ENCODE assay signal across 22 cellular contexts in genomic region chr4:15917297-15917696, GRCh38. TPM values are rescaled to one million over a fixed set of nuclear protein-coding genes. Genes with fewer than 3 reads are reported as not detected.
DNase-seq lines count a peak whose midpoint lies in the region; TF ChIP-seq lines count a peak whose summit lies in the region.
"Had no signal": no experiment of that assay in that cellular context is flagged by ENCODE, and none has a peak within 500 bp of the region (broad histone marks: within the 10 kb centered on the region; RNA-seq: fewer than 3 reads in every experiment).

No MANE protein-coding gene starts in this region.

- 75 to 81% methylated on average over 2 of the region's 2 CpGs for WGBS in GM23248 (ENCODE audit: low coverage in 1 of 2, low lambda C conversion rate in 2 of 2, missing lambda C conversion rate in 2 of 2), 2 experiments

- in situ Hi-C loops in GM23248 (cut with MboI): no loop called here

- peaks cover 37% of the 10 kb centered on the region for H3K4me1 ChIP-seq in GM23248 (ENCODE audit: insufficient read depth)

- H3K9ac ChIP-seq in GM23248: no peak overlapping the region

- no peaks in the 10 kb centered on the region for H3K9me3 ChIP-seq in GM23248 (ENCODE audit: low read depth)
- H3K9me3 ChIP-seq: MG63, SJSA1 had no signal

- H4K20me1 ChIP-seq in GM23248 (ENCODE audit: insufficient read depth): no peaks in the 10 kb centered on the region

- H3K27me3 ChIP-seq in GM23248 (replicated peaks; ENCODE audit: insufficient read depth): no peaks in the 10 kb centered on the region
- H3K27me3 ChIP-seq: MG63, SJSA1 had no signal

- no peaks in the 10 kb centered on the region for H3K9me2 ChIP-seq in GM23248 (ENCODE audit: insufficient read depth)

- peak; percentile 10 for DNase-seq in AG09309 (ENCODE audit: low read depth)
- DNase-seq in GM23248: peak; percentile 58
- peak; percentile 51 for DNase-seq in epidermal melanocyte (ENCODE audit: insufficient read length, low spot score)
- peak; percentile 51 to 80 for DNase-seq in foreskin fibroblast
- no peak for DNase-seq in NCI-H82 (lab: John Stamatoyannopoulos, UW)
- no peak for DNase-seq in activated CD4-positive, alpha-beta T cell treated with anti-CD3 and anti-CD28 coated beads, Interleukin-2, amount 50 U/mL, for 1 hour
- DNase-seq in anterior cingulate cortex (lab: John Stamatoyannopoulos, UW): no peak
- no peak for DNase-seq in NCI-H2029 treated with DMSO at 0.1 percent for 48 hours (lab: John Stamatoyannopoulos, UW)
- DNase-seq: DMS79 treated with DMSO at 0.1 percent for 48 hours, H9, Karpas-422, MG63, NCI-H1048, NCI-H1436, NCI-H2029, NCI-H774, OCI-M1, RPMI8226 had no signal

- TF ChIP-seq CTCF in AG09309 (IDR thresholded peaks at IDR 0.05; ENCODE audit: control insufficient read depth, insufficient read depth, low read depth, low read length, missing control alignments) (no peak), foreskin fibroblast (IDR thresholded peaks at IDR 0.05; ENCODE audit: low read depth, low read length) (no peak)

- no peak overlapping the region for H3K4me2 ChIP-seq in GM23248 (ENCODE audit: unreplicated experiment)

- H3K27ac ChIP-seq in GM23248: no peak overlapping the region
- H3K27ac ChIP-seq: C4-2B, SJSA1 had no signal

- no peak overlapping the region for H3K4me3 ChIP-seq in AG09309 (ENCODE audit: control insufficient read depth, low read depth, low read length)
- H3K4me3 ChIP-seq in GM23248: no peak overlapping the region
- H3K4me3 ChIP-seq in foreskin fibroblast (ENCODE audit: low read depth in 1 of 2, low read length in 2 of 2): no peak overlapping the region
- H3K4me3 ChIP-seq: MG63, SJSA1 had no signal

- H2AFZ ChIP-seq in GM23248: no peak overlapping the region

- peaks cover 34% of the 10 kb centered on the region for H3F3A ChIP-seq in GM23248 (ENCODE audit: insufficient read depth)

- H3K36me3 ChIP-seq in GM23248 (ENCODE audit: low read depth): no peaks in the 10 kb centered on the region
- H3K36me3 ChIP-seq: MG63, SJSA1 had no signal

- H3K79me2 ChIP-seq in GM23248 (ENCODE audit: insufficient read depth): no peaks in the 10 kb centered on the region

RNA-seq across cellular contexts. Expression of gene FGFBP1, which starts 21.2 kb away (rescaled TPM):
- total RNA-seq in GM23248 (2014; rRNA removed; shearing (Covaris generic)): not detected in 2 replicates
- polyA plus RNA-seq in GM23248 (2016; fragmentation: Nextera tagmentation; extraction: Ambion mirVana): not detected in 2 replicates
- total RNA-seq: H9, NCI-H460, SJSA1 had no signal
- polyA plus RNA-seq: IgD-negative memory B cell had no signal

RNA-seq across cellular contexts. Expression of gene FGFBP2, which starts 45.7 kb away (rescaled TPM):
- not detected in 2 replicates for total RNA-seq in GM23248 (2014; rRNA removed; shearing (Covaris generic))
- not detected in 2 replicates for polyA plus RNA-seq in GM23248 (2016; fragmentation: Nextera tagmentation; extraction: Ambion mirVana)
- total RNA-seq: H9, NCI-H460, SJSA1 had no signal

Comparison
In these comparisons a context has a peak if more than half of its experiments do, and no peak if none do; other contexts are left out.
1. DNase-seq: peak in AG09309 (single experiment), GM23248 (single experiment), epidermal melanocyte (single experiment) and foreskin fibroblast (2 of 2); none in NCI-H82 (single experiment), activated CD4-positive, alpha-beta T cell treated with anti-CD3 and anti-CD28 coated beads, Interleukin-2, amount 50 U/mL, for 1 hour (single experiment), anterior cingulate cortex (0 of 58) and NCI-H2029 treated with DMSO at 0.1 percent for 48 hours (single experiment).